ENCODE assay signal across 11 cellular contexts in the genomic region with DNA sequence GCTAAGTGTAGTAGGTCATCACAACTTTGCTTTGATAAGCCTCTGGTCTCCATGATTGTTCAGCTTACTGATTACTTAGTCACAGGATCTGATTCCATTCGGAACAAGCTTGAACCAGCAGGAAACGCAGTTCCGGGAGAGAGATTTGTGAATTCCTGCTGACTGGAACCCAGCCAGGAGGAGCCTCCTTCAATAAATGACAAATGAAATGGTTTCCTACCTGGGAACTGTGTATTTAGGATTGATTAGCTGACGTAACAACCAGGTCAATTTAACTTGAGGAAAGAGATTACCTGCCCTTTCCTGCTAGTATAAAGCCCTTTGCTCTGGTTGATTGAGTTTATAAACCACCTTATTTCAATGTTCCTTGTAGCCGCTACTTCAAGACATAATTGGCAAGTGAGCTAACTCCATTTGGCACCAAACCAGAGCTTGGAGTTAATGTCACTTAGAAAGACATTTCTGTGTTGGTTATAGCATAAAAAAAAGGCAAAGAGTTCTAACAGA. TPM values are rescaled to one million over a fixed set of nuclear protein-coding genes. Genes with fewer than 3 reads are reported as not detected.
DNase-seq lines count a peak whose midpoint lies in the region; ATAC-seq and TF ChIP-seq lines count a peak whose summit lies in the region.
"Had no signal": no experiment of that assay in that cellular context is flagged by ENCODE, and none has a peak within 500 bp of the region (broad histone marks: within the 10 kb centered on the region; RNA-seq: fewer than 3 reads in every experiment).

No MANE protein-coding gene starts in this region.

- no peaks in the 10 kb centered on the region; the same call in 1 of the 2 replicates for H3K9me3 ChIP-seq in SJSA1 (replicated peaks)
- no peaks in the 10 kb centered on the region for H3K9me3 ChIP-seq in BE2C

- H3K36me3 ChIP-seq in SJSA1, result peaks cover 52% of the 10 kb centered on the region
- H3K36me3 ChIP-seq in BE2C, result peaks cover 28% of the 10 kb centered on the region

- H3K27me3 ChIP-seq in SJSA1 (replicated peaks), result no peaks in the 10 kb centered on the region
- no peaks in the 10 kb centered on the region for H3K27me3 ChIP-seq in BE2C

- H3K4me3 ChIP-seq in SJSA1 (no peak overlapping the region), fibroblast of mammary gland (ENCODE audit: control insufficient read depth, low read depth, low read length) (no peak overlapping the region), BE2C (ENCODE audit: low read depth, low read length) (no peak overlapping the region)

- H3K27ac ChIP-seq in SJSA1, result peak overlapping the region; percentile 31

- DNase-seq in HK-2 (ENCODE audit: unreplicated experiment), result peak; percentile 76
- DNase-seq in SJSA1 (ENCODE audit: low read depth in 1 of 2, low spot score in 2 of 2), result no peak
- DNase-seq in fibroblast of mammary gland (ENCODE audit: low read depth), result peak; percentile 55
- DNase-seq in renal cortical epithelial cell (ENCODE audit: low read depth), result peak; percentile 96
- no peak for DNase-seq in cerebellum (ENCODE audit: low spot score)
- DNase-seq in BE2C, result no peak
- DNase-seq in NCI-H1930 (lab: John Stamatoyannopoulos, UW), result no peak
- DNase-seq: DMS53, NCI-H510A, occipital lobe had no signal

- no peak for ATAC-seq in GM21717 (IDR thresholded peaks at IDR 0.05; ENCODE audit: unreplicated experiment)

- TF ChIP-seq CTCF in fibroblast of mammary gland (conservative IDR thresholded peaks at IDR 0.05; ENCODE audit: control insufficient read depth, insufficient read depth, low read depth, low read length) (no peak), BE2C (IDR thresholded peaks at IDR 0.05; ENCODE audit: low read depth, low read length) (no peak)

- peaks cover 55% of the 10 kb centered on the region for H3K4me1 ChIP-seq in SJSA1 (replicated peaks)
- H3K4me1 ChIP-seq in BE2C, result no peaks in the 10 kb centered on the region

RNA-seq across cellular contexts. Expression of gene KCNH3, which starts 35.1 kb away (rescaled TPM):
- total RNA-seq in SJSA1 (2014; rRNA removed; shearing (Covaris generic)), result 0.08 and 0.53 TPM in 2 replicates
- 4.3 TPM in 1 of 2 replicates, not detected in the other for total RNA-seq in renal cortical epithelial cell
- 2.2 TPM for total RNA-seq in cerebellum
- 0.52 TPM for polyA plus RNA-seq in BE2C (2012; ENCODE audit: insufficient read depth, insufficient read length, low read depth)

Comparison
In these comparisons a context has a peak if more than half of its experiments do, and no peak if none do; other contexts are left out.
1. DNase-seq: peak in HK-2 (single experiment), fibroblast of mammary gland (single experiment) and renal cortical epithelial cell (single experiment); none in SJSA1 (0 of 2), cerebellum (single experiment), BE2C (single experiment) and NCI-H1930 (0 of 2).